In genomic region chr1:9050803-9051202, GRCh38 we compare ENCODE assay signal across 25 cellular contexts. TPM values are rescaled to one million over a fixed set of nuclear protein-coding genes. Genes with fewer than 3 reads are reported as not detected.
"Had no signal": no experiment of that assay in that cellular context is flagged by ENCODE, and none has a peak within 500 bp of the region (broad histone marks: within the 10 kb centered on the region; RNA-seq: fewer than 3 reads in every experiment).

No MANE protein-coding gene starts in this region.

- H3K4me3 ChIP-seq: heart right ventricle, left lung, lower lobe of right lung, stomach, thoracic aorta, transverse colon had no signal

- H3K9me3 ChIP-seq: heart right ventricle, left lung, lower lobe of right lung, stomach, thoracic aorta, transverse colon had no signal

- H3K27me3 ChIP-seq: heart right ventricle, left lung, stomach, transverse colon had no signal

- H3K4me1 ChIP-seq: heart right ventricle, left lung, lower lobe of right lung, stomach had no signal

- H3K27me3 Mint-ChIP-seq: memory B cell had no signal

- ATAC-seq: esophagus mucosa; left lung; lower lobe of right lung; natural killer cell treated with Interleukin-12 subunit alpha and Interleukin-12 subunit beta and Interleukin-15 and Interleukin-18, amount 100 ng/mL, for 72 hours; right cardiac atrium had no signal

- H3K36me3 Mint-ChIP-seq: immature natural killer cell; memory B cell; mesothelial cell of epicardium; natural killer cell treated with Interleukin-12 subunit alpha and Interleukin-12 subunit beta and Interleukin-15 and Interleukin-18, amount 100 ng/mL, for 72 hours had no signal

- H3K27ac ChIP-seq: heart right ventricle, left lung, lower lobe of right lung, stomach, thoracic aorta, transverse colon had no signal

- H3K9me3 Mint-ChIP-seq: immature natural killer cell; memory B cell; mesothelial cell of epicardium; natural killer cell treated with Interleukin-12 subunit alpha and Interleukin-12 subunit beta and Interleukin-15 and Interleukin-18, amount 100 ng/mL, for 72 hours had no signal

- H3K36me3 ChIP-seq: left lung, lower lobe of right lung, thoracic aorta, transverse colon had no signal

- H3K4me1 Mint-ChIP-seq: immature natural killer cell, memory B cell had no signal

- H3K27ac Mint-ChIP-seq: immature natural killer cell; memory B cell; mesothelial cell of epicardium; natural killer cell treated with Interleukin-12 subunit alpha and Interleukin-12 subunit beta and Interleukin-15 and Interleukin-18, amount 100 ng/mL, for 72 hours had no signal

- H3K4me3 Mint-ChIP-seq: immature natural killer cell; memory B cell; mesothelial cell of epicardium; natural killer cell treated with Interleukin-12 subunit alpha and Interleukin-12 subunit beta and Interleukin-15 and Interleukin-18, amount 100 ng/mL, for 72 hours had no signal

- DNase-seq: effector memory CD4-positive, alpha-beta T cell; heart right ventricle; hypothalamus; immature natural killer cell; left lung; lower lobe of right lung; right cardiac atrium; small intestine; stimulated activated CD4-positive, alpha-beta T cell treated with anti-CD3 and anti-CD28 coated beads, Interleukin-12 subunit alpha, Interleukin-12 subunit beta, amount 100 ng/mL, for 4 hours; stimulated activated naive CD4-positive, alpha-beta T cell; stomach; substantia nigra; transverse colon had no signal

RNA-seq across cellular contexts. Expression of gene SLC2A5, which starts 18.6 kb away (rescaled TPM):
- total RNA-seq: natural killer cell treated with Interleukin-12 subunit alpha and Interleukin-12 subunit beta and Interleukin-15 and Interleukin-18, amount 100 ng/mL, for 72 hours had no signal

RNA-seq across cellular contexts. Expression of gene SLC2A7, which starts 24.6 kb away (rescaled TPM):
- total RNA-seq: esophagus mucosa; fibroblast of lung; frontal cortex; lower lobe of right lung; mesothelial cell of epicardium; mucosa of gallbladder; myocyte; natural killer cell treated with Interleukin-12 subunit alpha and Interleukin-12 subunit beta and Interleukin-15 and Interleukin-18, amount 100 ng/mL, for 72 hours; osteoblast; right cardiac atrium; stomach; thoracic aorta; transverse colon; ureter had no signal
- polyA plus RNA-seq: fibroblast of lung, heart right ventricle, immature natural killer cell, keratinocyte, right cardiac atrium, stomach had no signal
